8 cellular contexts compared by ENCODE assay signal in genomic region chr7:19747740-19748339, GRCh38. TPM values are rescaled to one million over a fixed set of nuclear protein-coding genes. Genes with fewer than 3 reads are reported as not detected.
DNase-seq lines count a peak whose midpoint lies in the region; ATAC-seq, FAIRE-seq and TF ChIP-seq lines count a peak whose summit lies in the region.

No MANE protein-coding gene starts in this region.

- no peaks in the 10 kb centered on the region for H3K79me2 ChIP-seq in SU-DHL-6 (ENCODE audit: insufficient read depth, low read length)

- H3K9me2 ChIP-seq in SU-DHL-6 (replicated peaks; ENCODE audit: insufficient read depth, low read length), result no peaks in the 10 kb centered on the region

- H3F3A ChIP-seq in SU-DHL-6 (ENCODE audit: insufficient read depth), result no peaks in the 10 kb centered on the region

- H3K4me1 Mint-ChIP-seq in activated CD4-positive, alpha-beta memory T cell treated with anti-CD3 and anti-CD28 coated beads, Interleukin-2, amount 10 ng/mL, durations not matched to agents 7 days and 5 days, result no peaks in the 10 kb centered on the region
- H3K4me1 Mint-ChIP-seq in stimulated activated effector memory CD8-positive, alpha-beta T cell treated with anti-CD3 and anti-CD28 coated beads, Interleukin-12 subunit alpha, Interleukin-12 subunit beta, amount 100 ng/mL, for 72 hours, result peaks cover 5% of the 10 kb centered on the region

- no peaks in the 10 kb centered on the region for H4K20me1 ChIP-seq in SU-DHL-6 (ENCODE audit: low read depth, low read length)

- POLR2A ChIA-PET in A549 (lab: Yijun Ruan, JAX), result interaction anchor here (0.6 to 1.1 kb wide), 3 partner anchors 424 to 851 kb away, joined by 3 to 6 read pairs (median 3); partner anchors contain the start of gene ITGB8
- POLR2A ChIA-PET in activated CD4-positive, alpha-beta memory T cell treated with anti-CD3 and anti-CD28 coated beads, Interleukin-2, amount 10 ng/mL, durations not matched to agents 7 days and 5 days (lab: Charles Lee), result no interaction called here

- H2AFZ ChIP-seq in SU-DHL-6 (ENCODE audit: low read depth, low read length, severe bottlenecking), result no peak overlapping the region

- no peaks in the 10 kb centered on the region for H3K36me3 ChIP-seq in SU-DHL-6 (ENCODE audit: low read length)

- peak; percentile 87 to 94 for TF ChIP-seq RAD21 in A549 (conservative IDR thresholded peaks at IDR 0.05 in 1 of 2, IDR thresholded peaks at IDR 0.05 in 1 of 2)

- H3K4me3 ChIP-seq in A549 (no peak overlapping the region), SU-DHL-6 (ENCODE audit: insufficient read depth, low read length, poor library complexity, severe bottlenecking) (no peak overlapping the region)

- peak; percentile 51 for FAIRE-seq in A549 (lab: Jason Lieb, UNC)

- DNase-seq in A549 (ENCODE audit: low read depth in 1 of 2, low spot score in 1 of 2) (peak; percentile 33 to 53), GM13976 (ENCODE audit: low spot score) (peak; percentile 60), NCI-H1092 treated with DMSO at 0.1 percent for 48 hours (lab: John Stamatoyannopoulos, UW) (peak; percentile 72), hepatic stellate cell (ENCODE audit: low spot score) (peak; percentile 3), cerebellar nuclear complex (lab: John Stamatoyannopoulos, UW) (no peak)
- DNase-seq in activated CD4-positive, alpha-beta memory T cell treated with anti-CD3 and anti-CD28 coated beads, Interleukin-2, amount 10 ng/mL, durations not matched to agents 7 days and 5 days, result no peak
- no peak for DNase-seq in stimulated activated effector memory CD8-positive, alpha-beta T cell treated with anti-CD3 and anti-CD28 coated beads, Interleukin-12 subunit alpha, Interleukin-12 subunit beta, amount 100 ng/mL, for 72 hours (ENCODE audit: low spot score in 2 of 2)

- 26% methylated on average over 4 of the region's 4 CpGs for WGBS in A549 (ENCODE audit: missing lambda C conversion rate)

- no peak for TF ChIP-seq EP300 in A549 (IDR thresholded peaks at IDR 0.05)

- CTCF ChIA-PET in A549 (lab: Yijun Ruan, JAX), result interaction anchor here (0.6 to 7.8 kb wide), 42 partner anchors 8 to 909 kb away, joined by 3 to 67 read pairs (median 4); partner anchors contain the start of genes ITGB8 and POLR1F
- CTCF ChIA-PET in activated CD4-positive, alpha-beta memory T cell treated with anti-CD3 and anti-CD28 coated beads, Interleukin-2, amount 10 ng/mL, durations not matched to agents 7 days and 5 days (lab: Charles Lee), result interaction anchor here (0.6 to 1.8 kb wide), 10 partner anchors 9 to 850 kb away, joined by 3 to 10 read pairs (median 4); partner anchors contain the start of gene POLR1F

- H3K27me3 Mint-ChIP-seq in activated CD4-positive, alpha-beta memory T cell treated with anti-CD3 and anti-CD28 coated beads, Interleukin-2, amount 10 ng/mL, durations not matched to agents 7 days and 5 days, result peaks cover 2% of the 10 kb centered on the region

- no peak overlapping the region for H3K4me3 Mint-ChIP-seq in activated CD4-positive, alpha-beta memory T cell treated with anti-CD3 and anti-CD28 coated beads, Interleukin-2, amount 10 ng/mL, durations not matched to agents 7 days and 5 days
- H3K4me3 Mint-ChIP-seq in stimulated activated effector memory CD8-positive, alpha-beta T cell treated with anti-CD3 and anti-CD28 coated beads, Interleukin-12 subunit alpha, Interleukin-12 subunit beta, amount 100 ng/mL, for 72 hours, result no peak overlapping the region

- no peak for TF ChIP-seq POLR2A in A549 (IDR thresholded peaks at IDR 0.05; ENCODE audit: low read length)

- peak; percentile 59 to 82; a peak in 5 of 6 replicates for ATAC-seq in A549
- no peak for ATAC-seq in stimulated activated effector memory CD8-positive, alpha-beta T cell treated with anti-CD3 and anti-CD28 coated beads, Interleukin-12 subunit alpha, Interleukin-12 subunit beta, amount 100 ng/mL, for 72 hours

- TF ChIP-seq CTCF in A549 (IDR thresholded peaks at IDR 0.05) (peak; percentile 85), GM13976 (IDR thresholded peaks at IDR 0.05; ENCODE audit: borderline replicate concordance, control extremely low read depth, extremely low read depth, insufficient read depth, missing control alignments) (peak; percentile 30), SU-DHL-6 (IDR thresholded peaks at IDR 0.05; ENCODE audit: insufficient read depth, low read length, poor library complexity, severe bottlenecking) (peak; percentile 51)

- H3K9me3 ChIP-seq in A549 (no peaks in the 10 kb centered on the region), SU-DHL-6 (ENCODE audit: insufficient read depth, low read length) (no peaks in the 10 kb centered on the region)

- H3K4me2 ChIP-seq in A549 (no peak overlapping the region), SU-DHL-6 (ENCODE audit: low read depth, low read length, poor library complexity, severe bottlenecking) (no peak overlapping the region)

- in situ Hi-C loops in GM13976 (cut with MboI; ENCODE audit: low sequenced_read_pairs, unreplicated experiment), result no loop called here

- no peak overlapping the region for H3K27ac Mint-ChIP-seq in activated CD4-positive, alpha-beta memory T cell treated with anti-CD3 and anti-CD28 coated beads, Interleukin-2, amount 10 ng/mL, durations not matched to agents 7 days and 5 days
- no peak overlapping the region for H3K27ac Mint-ChIP-seq in stimulated activated effector memory CD8-positive, alpha-beta T cell treated with anti-CD3 and anti-CD28 coated beads, Interleukin-12 subunit alpha, Interleukin-12 subunit beta, amount 100 ng/mL, for 72 hours

- H3K9me3 Mint-ChIP-seq in activated CD4-positive, alpha-beta memory T cell treated with anti-CD3 and anti-CD28 coated beads, Interleukin-2, amount 10 ng/mL, durations not matched to agents 7 days and 5 days, result no peaks in the 10 kb centered on the region
- no peaks in the 10 kb centered on the region for H3K9me3 Mint-ChIP-seq in stimulated activated effector memory CD8-positive, alpha-beta T cell treated with anti-CD3 and anti-CD28 coated beads, Interleukin-12 subunit alpha, Interleukin-12 subunit beta, amount 100 ng/mL, for 72 hours

- H3K27ac ChIP-seq in A549 (no peak overlapping the region), SU-DHL-6 (ENCODE audit: low read depth, low read length) (no peak overlapping the region)

- H3K9ac ChIP-seq in SU-DHL-6 (ENCODE audit: low read length), result no peak overlapping the region

- no peaks in the 10 kb centered on the region for H3K4me1 ChIP-seq in A549

- H3K27me3 ChIP-seq in SU-DHL-6 (ENCODE audit: low read length), result no peaks in the 10 kb centered on the region

- H3K36me3 Mint-ChIP-seq in activated CD4-positive, alpha-beta memory T cell treated with anti-CD3 and anti-CD28 coated beads, Interleukin-2, amount 10 ng/mL, durations not matched to agents 7 days and 5 days (ENCODE audit: low read depth), result no peaks in the 10 kb centered on the region
- H3K36me3 Mint-ChIP-seq in stimulated activated effector memory CD8-positive, alpha-beta T cell treated with anti-CD3 and anti-CD28 coated beads, Interleukin-12 subunit alpha, Interleukin-12 subunit beta, amount 100 ng/mL, for 72 hours, result no peaks in the 10 kb centered on the region

TF ChIP-seq in A549, 52 proteins besides CTCF, POLR2A, EP300 and RAD21:
- TF ChIP-seq HOXA7 (CRISPR knock-in tag; IDR thresholded peaks at IDR 0.05), result no peak
- peak; percentile 91 for TF ChIP-seq SMC3 (IDR thresholded peaks at IDR 0.05)

RNA-seq across cellular contexts. Expression of gene TMEM196, which starts 25.6 kb away (rescaled TPM):
- polyA plus RNA-seq in A549 (2011; rRNA removed), result not detected in 2 replicates
- polyA plus RNA-seq in A549 (2012; cell fraction: cytosol; rRNA removed), result not detected in 2 replicates
- polyA plus RNA-seq in A549 (2012; cell fraction: nucleus; rRNA removed), result not detected in 2 replicates
- not detected in 3 replicates for polyA plus RNA-seq in A549 (2017; fragmentation: RNase III; extraction: RNeasy Plus Mini Kit Qiagen cat#74134 plus additional on column Dnase treatment)
- not detected in 2 replicates for polyA minus RNA-seq in A549 (2011; rRNA and poly(A)+ RNA removed)
- total RNA-seq in activated CD4-positive, alpha-beta memory T cell treated with anti-CD3 and anti-CD28 coated beads, Interleukin-2, amount 10 ng/mL, durations not matched to agents 7 days and 5 days, result not detected

RNA-seq across cellular contexts. Expression of gene POLR1F, which starts 39.0 kb away (rescaled TPM):
- 23.4 and 33.9 TPM in 2 replicates for polyA plus RNA-seq in A549 (2011; rRNA removed)
- 5.0 and 5.5 TPM in 2 replicates for polyA plus RNA-seq in A549 (2012; cell fraction: cytosol; rRNA removed)
- 4.0 and 7.4 TPM in 2 replicates for polyA plus RNA-seq in A549 (2012; cell fraction: nucleus; rRNA removed)
- 11.8 to 12.4 TPM (median 11.8 TPM) in 3 replicates for polyA plus RNA-seq in A549 (2017; fragmentation: RNase III; extraction: RNeasy Plus Mini Kit Qiagen cat#74134 plus additional on column Dnase treatment)
- polyA minus RNA-seq in A549 (2011; rRNA and poly(A)+ RNA removed), result 9.7 and 11.0 TPM in 2 replicates
- total RNA-seq in activated CD4-positive, alpha-beta memory T cell treated with anti-CD3 and anti-CD28 coated beads, Interleukin-2, amount 10 ng/mL, durations not matched to agents 7 days and 5 days, result 10 to 100 TPM; 17.0 to 17.3 TPM

Comparison
In these comparisons a context has a peak if more than half of its experiments do, and no peak if none do; other contexts are left out.
1. DNase-seq: peak in A549 (2 of 2), GM13976 (single experiment), NCI-H1092 treated with DMSO at 0.1 percent for 48 hours (single experiment) and hepatic stellate cell (single experiment); none in activated CD4-positive, alpha-beta memory T cell treated with anti-CD3 and anti-CD28 coated beads, Interleukin-2, amount 10 ng/mL, durations not matched to agents 7 days and 5 days (single experiment), stimulated activated effector memory CD8-positive, alpha-beta T cell treated with anti-CD3 and anti-CD28 coated beads, Interleukin-12 subunit alpha, Interleukin-12 subunit beta, amount 100 ng/mL, for 72 hours (0 of 2) and cerebellar nuclear complex (0 of 2).
2. CTCF ChIP-seq: peak in every context shown above with its lines; median percentile 85 in A549; 51 in SU-DHL-6; 30 in GM13976.